In the genomic region with DNA sequence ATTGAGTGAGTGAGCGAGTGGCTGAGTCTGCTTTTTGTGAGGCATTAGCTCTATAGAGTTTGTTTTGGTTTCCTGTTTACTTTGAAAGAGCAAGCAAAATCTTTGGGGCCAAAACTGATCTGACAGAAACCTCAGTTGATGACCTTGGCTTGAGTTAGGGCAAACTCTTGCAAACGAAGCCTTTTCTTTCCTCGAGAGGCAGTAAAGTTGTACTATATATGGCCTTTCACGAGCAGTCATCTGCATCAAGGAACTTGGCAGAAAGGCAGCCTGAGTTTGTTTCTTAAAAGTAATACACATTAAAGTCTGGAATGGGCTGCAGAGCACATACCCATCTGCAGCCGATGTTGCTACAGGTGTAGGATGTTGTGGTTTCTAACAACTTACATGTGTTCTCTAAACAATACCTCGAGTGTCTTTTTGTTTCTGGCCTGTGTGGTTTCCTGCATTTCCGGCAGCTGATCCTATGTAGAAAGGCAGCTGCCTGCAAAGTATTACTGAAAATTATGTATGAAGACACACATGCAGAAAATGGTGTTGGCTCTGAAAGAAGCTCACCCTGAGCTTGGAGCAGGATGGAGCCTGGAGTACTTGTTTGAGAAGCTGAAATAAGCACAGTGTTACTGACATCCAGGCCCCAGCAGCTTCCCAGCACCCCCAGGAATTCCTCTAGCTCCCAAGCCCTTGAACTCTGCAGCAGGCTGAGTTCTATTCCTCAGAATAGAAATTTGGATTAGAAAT, we compare ENCODE assay signal across 9 cellular contexts.
A peak's percentile ranks its signal among the peaks of the same experiment; 100 is the strongest.
DNase-seq lines count a peak whose midpoint lies in the region; ATAC-seq and TF ChIP-seq lines count a peak whose summit lies in the region.
"Had no signal": no experiment of that assay in that cellular context is flagged by ENCODE, and none has a peak within 500 bp of the region (broad histone marks: within the 10 kb centered on the region; RNA-seq: fewer than 3 reads in every experiment).

No MANE protein-coding gene starts in this region.

- H3K4me1 Mint-ChIP-seq in nephron = peaks cover 19% of the 10 kb centered on the region

- H3K27ac ChIP-seq in thyroid gland = no peak overlapping the region

- H3K36me3 ChIP-seq in thyroid gland = no peaks in the 10 kb centered on the region

- H3K4me3 ChIP-seq in thyroid gland (replicated peaks in 1 of 3) = no peak overlapping the region
- H3K4me3 ChIP-seq: skin epidermis had no signal

- H3K9me3 ChIP-seq in thyroid gland = no peaks in the 10 kb centered on the region

- H3K27ac Mint-ChIP-seq in nephron = peak overlapping the region; percentile 61 to 85 (median 69)

- ATAC-seq in HG03108 (IDR thresholded peaks at IDR 0.05; ENCODE audit: unreplicated experiment) (peak; percentile 92), SK-N-SH treated with all-trans-retinoic acid at 6 μM for 48 hours (peak; percentile 59)

- H3K27me3 Mint-ChIP-seq in nephron (ENCODE audit: low read depth) = no peaks in the 10 kb centered on the region

- TF ChIP-seq POLR2A in thyroid gland (IDR thresholded peaks at IDR 0.05) = no peak

- TF ChIP-seq CTCF in nephron (IDR thresholded peaks at IDR 0.05; ENCODE audit: unreplicated experiment in 3 of 3) = no peak
- TF ChIP-seq CTCF in thyroid gland (IDR thresholded peaks at IDR 0.05) = no peak

- H3K27me3 ChIP-seq in thyroid gland = peaks cover 5% of the 10 kb centered on the region

- DNase-seq in DMS153 (lab: John Stamatoyannopoulos, UW) = peak; percentile 76
- peak; percentile 22 for DNase-seq in GM19238 (ENCODE audit: insufficient read length, low spot score)
- no peak for DNase-seq in AML-193 (lab: John Stamatoyannopoulos, UW)
- no peak for DNase-seq in NCI-H69 (lab: John Stamatoyannopoulos, UW)
- no peak for DNase-seq in thyroid gland

- no peak overlapping the region for H3K4me3 Mint-ChIP-seq in nephron

- H3K36me3 Mint-ChIP-seq in nephron (ENCODE audit: low read depth) = peaks cover 19% of the 10 kb centered on the region

- H3K4me1 ChIP-seq in thyroid gland = no peaks in the 10 kb centered on the region

- intact Hi-C loops in thyroid gland (cut with DNase I) = no loop called here

- H3K9me3 Mint-ChIP-seq in nephron = peaks cover 31% of the 10 kb centered on the region

- WGBS in thyroid gland, 2 donors = 24 to 37% methylated on average over 7 of the region's 7 CpGs

TF ChIP-seq in SK-N-SH treated with all-trans-retinoic acid at 6 μM for 48 hours, 23 proteins besides CTCF, POLR2A, EP300 and RAD21:
- TF ChIP-seq ZC3H10 (CRISPR knock-in tag; IDR thresholded peaks at IDR 0.05) = no peak
- TF ChIP-seq TCF4 (CRISPR knock-in tag; IDR thresholded peaks at IDR 0.05; ENCODE audit: borderline replicate concordance) = no peak
- no peak for TF ChIP-seq CREB5 (CRISPR knock-in tag; IDR thresholded peaks at IDR 0.05; ENCODE audit: low read depth)
- no peak for TF ChIP-seq GLIS3 (CRISPR knock-in tag; IDR thresholded peaks at IDR 0.05)
- no peak for TF ChIP-seq POU6F1 (CRISPR knock-in tag; IDR thresholded peaks at IDR 0.05; ENCODE audit: borderline replicate concordance, low read depth)

Comparison
In these comparisons a context has a peak if more than half of its experiments do, and no peak if none do; other contexts are left out.
1. DNase-seq: peak in DMS153 (single experiment) and GM19238 (single experiment); none in AML-193 (0 of 2), NCI-H69 (single experiment) and thyroid gland (0 of 2).